In the genomic region with DNA sequence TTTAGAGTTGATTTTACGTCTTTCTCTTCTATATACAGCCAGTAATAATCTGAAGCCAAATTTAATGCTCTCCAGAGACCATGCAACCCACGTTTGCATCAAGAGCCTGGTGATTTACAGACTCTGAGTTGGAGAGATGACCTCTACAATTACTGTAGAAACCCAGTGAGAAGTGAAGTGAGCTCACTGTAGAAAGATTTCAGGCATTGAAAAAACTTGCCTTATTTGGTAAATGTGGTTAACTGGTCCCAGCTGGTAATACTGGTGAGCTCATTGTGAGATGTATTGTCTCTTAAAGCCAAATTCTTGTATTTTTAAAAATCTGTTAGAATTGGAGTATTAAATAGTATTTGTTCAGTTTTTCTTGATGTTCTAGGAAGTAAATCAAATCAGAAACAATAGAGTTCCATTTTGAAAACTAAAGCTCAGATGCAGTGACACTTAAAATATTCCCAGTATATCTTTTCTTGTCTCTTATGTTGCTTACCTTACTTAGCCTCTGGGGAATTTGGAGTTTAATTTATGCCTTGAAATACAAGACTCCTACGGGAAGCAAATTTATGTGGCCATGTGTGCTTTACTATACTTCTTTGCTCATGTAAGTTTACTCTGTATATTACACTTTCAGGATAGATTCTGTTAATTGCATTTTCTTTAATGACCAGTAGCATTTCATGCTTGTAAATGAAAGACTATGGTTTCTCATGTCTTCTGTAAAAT, we compare ENCODE assay signal across 8 cellular contexts.
DNase-seq lines count a peak whose midpoint lies in the region; ATAC-seq and TF ChIP-seq lines count a peak whose summit lies in the region.
"Had no signal": no experiment of that assay in that cellular context is flagged by ENCODE, and none has a peak within 500 bp of the region (broad histone marks: within the 10 kb centered on the region; RNA-seq: fewer than 3 reads in every experiment).

No MANE protein-coding gene starts in this region.

- peak; percentile 100 for DNase-seq in HS-5 (ENCODE audit: low read depth)
- DNase-seq in epithelial cell of proximal tubule (ENCODE audit: low read depth) = peak; percentile 96
- no peak for DNase-seq in smooth muscle cell (lab: John Stamatoyannopoulos, UW; ENCODE audit: unreplicated experiment)
- no peak for DNase-seq in NCI-H2081 treated with DMSO at 0.1 percent for 48 hours (lab: John Stamatoyannopoulos, UW)
- DNase-seq in left colon = no peak
- no peak for DNase-seq in Calu3
- DNase-seq: activated B cell treated with CpG ODN at 0.5 μM for 24 hours had no signal

- H3K36me3 Mint-ChIP-seq in Calu3 (ENCODE audit: insufficient read depth, unreplicated experiment) = no peaks in the 10 kb centered on the region

- peaks cover 3% of the 10 kb centered on the region for H3K9me3 Mint-ChIP-seq in Calu3 (ENCODE audit: low read depth, unreplicated experiment)

- H4K20me1 ChIP-seq in smooth muscle cell (ENCODE audit: low read depth) = no peaks in the 10 kb centered on the region

- ATAC-seq in GM21423 (IDR thresholded peaks at IDR 0.05; ENCODE audit: unreplicated experiment) (peak; percentile 83), left colon (no peak)

- peaks cover 21% of the 10 kb centered on the region for H3K4me1 ChIP-seq in smooth muscle cell (ENCODE audit: low read depth)

- no peak overlapping the region for H3K27ac Mint-ChIP-seq in Calu3 (ENCODE audit: unreplicated experiment)
- H3K27ac Mint-ChIP-seq: activated B cell treated with CpG ODN at 0.5 μM for 24 hours had no signal

- peaks cover 33% of the 10 kb centered on the region for H3K79me2 ChIP-seq in smooth muscle cell (ENCODE audit: low read depth)

- CTCF ChIA-PET in Calu3 (lab: Charles Lee) = no interaction called here

- H3K4me3 ChIP-seq in epithelial cell of proximal tubule (ENCODE audit: low read depth, low read length) = no peak overlapping the region
- no peak overlapping the region for H3K4me3 ChIP-seq in smooth muscle cell

- no peaks in the 10 kb centered on the region for H3K36me3 ChIP-seq in smooth muscle cell (ENCODE audit: low read depth)

- BruUV-seq in Calu3 (replicated peaks; lab: Mats Ljungman, UMichigan) = no TSS peak

- intact Hi-C loops in left colon (cut with DNase I, micrococcal nuclease) = no loop called here
- intact Hi-C loops in Calu3 (cut with micrococcal nuclease; ENCODE audit: unreplicated experiment) = no loop called here

- H3F3A ChIP-seq in smooth muscle cell (ENCODE audit: low read depth) = peaks cover 9% of the 10 kb centered on the region

- peak overlapping the region; percentile 94 for H3K27ac ChIP-seq in smooth muscle cell (ENCODE audit: low read depth)

- H3K27me3 ChIP-seq in smooth muscle cell (ENCODE audit: low read depth) = no peaks in the 10 kb centered on the region

- no peaks in the 10 kb centered on the region for H3K27me3 Mint-ChIP-seq in Calu3 (ENCODE audit: unreplicated experiment)
- H3K27me3 Mint-ChIP-seq: activated B cell treated with CpG ODN at 0.5 μM for 24 hours had no signal

- 0% methylated on average over 3 of the region's 3 CpGs for WGBS in smooth muscle cell (ENCODE audit: low lambda C conversion rate)

- TF ChIP-seq CTCF in epithelial cell of proximal tubule (conservative IDR thresholded peaks at IDR 0.05; ENCODE audit: low read depth, low read length) (no peak), smooth muscle cell (IDR thresholded peaks at IDR 0.05; ENCODE audit: borderline replicate concordance, insufficient read depth, poor library complexity, severe bottlenecking) (no peak), Calu3 (IDR thresholded peaks at IDR 0.05; ENCODE audit: unreplicated experiment) (no peak)

- H3K9me3 ChIP-seq in smooth muscle cell (replicated peaks; ENCODE audit: low read depth) = no peaks in the 10 kb centered on the region

- peak overlapping the region; percentile 6 for H2AFZ ChIP-seq in smooth muscle cell (ENCODE audit: low read depth)

- no peaks in the 10 kb centered on the region for H3K4me1 Mint-ChIP-seq in Calu3 (ENCODE audit: low read depth, unreplicated experiment)
- H3K4me1 Mint-ChIP-seq: activated B cell treated with CpG ODN at 0.5 μM for 24 hours had no signal

- no peak overlapping the region for H3K4me3 Mint-ChIP-seq in Calu3 (ENCODE audit: low read depth, unreplicated experiment)
- H3K4me3 Mint-ChIP-seq: activated B cell treated with CpG ODN at 0.5 μM for 24 hours had no signal

- peak overlapping the region; percentile 65 for H3K4me2 ChIP-seq in smooth muscle cell

- H3K9ac ChIP-seq in smooth muscle cell (ENCODE audit: low read depth) = peak overlapping the region; percentile 81

Comparison
In these comparisons a context has a peak if more than half of its experiments do, and no peak if none do; other contexts are left out.
1. DNase-seq: peak in HS-5 (single experiment) and epithelial cell of proximal tubule (single experiment); none in smooth muscle cell (single experiment), NCI-H2081 treated with DMSO at 0.1 percent for 48 hours (single experiment), left colon (0 of 2) and Calu3 (single experiment).